8 cellular contexts compared by ENCODE assay signal in genomic region chr7:74183653-74184450, GRCh38. TPM values are rescaled to one million over a fixed set of nuclear protein-coding genes. Genes with fewer than 3 reads are reported as not detected.
A peak's percentile ranks its signal among the peaks of the same experiment; 100 is the strongest.
DNase-seq lines count a peak whose midpoint lies in the region; ATAC-seq and TF ChIP-seq lines count a peak whose summit lies in the region.

No MANE protein-coding gene starts in this region.

- no peak overlapping the region for H3K9ac ChIP-seq in subcutaneous abdominal adipose tissue (ENCODE audit: low read length in 5 of 5)

- H3K27me3 ChIP-seq in subcutaneous abdominal adipose tissue (ENCODE audit: control insufficient read depth in 5 of 5, insufficient read depth in 4 of 5, low read length in 5 of 5): no peaks in the 10 kb centered on the region

- peak; percentile 28 for DNase-seq in activated naive CD4-positive, alpha-beta T cell treated with Interleukin-2 at 50 U/mL for 16 hours
- no peak for DNase-seq in activated naive CD4-positive, alpha-beta T cell treated with anti-CD3 and anti-CD28 coated beads, Interleukin-2, amount 50 U/mL, for 16 hours
- DNase-seq in SW 1271 (lab: John Stamatoyannopoulos, UW) (peak; percentile 41 to 49), epithelial cell of proximal tubule (ENCODE audit: low read depth) (no peak), HPDE6-E6E7 (ENCODE audit: extremely low spot score) (no peak), COLO668 (lab: John Stamatoyannopoulos, UW; ENCODE audit: unreplicated experiment) (no peak)

- peaks cover 6 to 81% (median 79%) of the 10 kb centered on the region in 5 donors for H3K4me1 ChIP-seq in subcutaneous abdominal adipose tissue (ENCODE audit: control insufficient read depth in 5 of 5, insufficient read depth in 5 of 5, low read length in 5 of 5)

- TF ChIP-seq CTCF in epithelial cell of proximal tubule (conservative IDR thresholded peaks at IDR 0.05; ENCODE audit: low read depth, low read length): peak; percentile 63

- H3K27ac ChIP-seq in subcutaneous abdominal adipose tissue (ENCODE audit: low read depth, low read length): peak overlapping the region; percentile 66

- H3K36me3 ChIP-seq in subcutaneous abdominal adipose tissue (ENCODE audit: control insufficient read depth in 5 of 5, insufficient read depth in 5 of 5, low read length in 5 of 5): peaks cover 7 to 28% (median 16%) of the 10 kb centered on the region in 5 donors

- H3K4me3 ChIP-seq in epithelial cell of proximal tubule (ENCODE audit: low read depth, low read length) (no peak overlapping the region), subcutaneous abdominal adipose tissue (ENCODE audit: low read depth in 1 of 5, low read length in 5 of 5) (no peak overlapping the region)

- no peaks in the 10 kb centered on the region for H3K9me3 ChIP-seq in subcutaneous abdominal adipose tissue (ENCODE audit: control insufficient read depth in 5 of 5, low read length in 5 of 5)

- no peak for ATAC-seq in GM19463 (IDR thresholded peaks at IDR 0.05; ENCODE audit: unreplicated experiment)

RNA-seq across cellular contexts. Expression of gene EIF4H, which starts 9.7 kb away (rescaled TPM):
- 310 and 417 TPM in 2 replicates for total RNA-seq in epithelial cell of proximal tubule

RNA-seq across cellular contexts. Expression of gene LAT2, which starts 26.0 kb away (rescaled TPM):
- 1.4 and 2.7 TPM in 2 replicates for total RNA-seq in epithelial cell of proximal tubule

Comparison
In these comparisons a context has a peak if more than half of its experiments do, and no peak if none do; other contexts are left out.
1. DNase-seq: peak in activated naive CD4-positive, alpha-beta T cell treated with Interleukin-2 at 50 U/mL for 16 hours (single experiment) and SW 1271 (2 of 2); none in activated naive CD4-positive, alpha-beta T cell treated with anti-CD3 and anti-CD28 coated beads, Interleukin-2, amount 50 U/mL, for 16 hours (single experiment), epithelial cell of proximal tubule (single experiment), HPDE6-E6E7 (single experiment) and COLO668 (single experiment).